ENCODE assay signal across 8 cellular contexts in genomic region chrX:148501121-148502066, GRCh38. TPM values are rescaled to one million over a fixed set of nuclear protein-coding genes. Genes with fewer than 3 reads are reported as not detected.
DNase-seq lines count a peak whose midpoint lies in the region; ATAC-seq and TF ChIP-seq lines count a peak whose summit lies in the region.

No MANE protein-coding gene starts in this region.

- peak overlapping the region; percentile 43; the same call in 1 of the 2 replicates for H3K4me3 ChIP-seq in AG04450 (ENCODE audit: low read depth, low read length)
- no peak overlapping the region for H3K4me3 ChIP-seq in epithelial cell of esophagus (ENCODE audit: low read length)
- H3K4me3 ChIP-seq in neutrophil (ENCODE audit: low read depth in 1 of 2, low read length in 1 of 2) = peak overlapping the region; percentile 66 to 68

- H3K27ac ChIP-seq in AG04450 (ENCODE audit: low read depth, low read length) (no peak overlapping the region), neutrophil (peak overlapping the region; percentile 74)

- ATAC-seq in GM21619 (IDR thresholded peaks at IDR 0.05; ENCODE audit: unreplicated experiment) (peak; percentile 30), T-helper 17 cell (peak; percentile 14), GM18861 (IDR thresholded peaks at IDR 0.05; ENCODE audit: unreplicated experiment) (no peak), HG03378 (IDR thresholded peaks at IDR 0.05; ENCODE audit: unreplicated experiment) (no peak)

- H3K36me3 Mint-ChIP-seq in T-helper 17 cell (ENCODE audit: low read depth) = no peaks in the 10 kb centered on the region

- no peaks in the 10 kb centered on the region for H3K4me1 Mint-ChIP-seq in T-helper 17 cell

- peaks cover 23 to 29% of the 10 kb centered on the region in 2 experiments for H3K4me1 ChIP-seq in neutrophil (ENCODE audit: control insufficient read depth in 1 of 2, insufficient read depth in 1 of 2, low read depth in 1 of 2, low read length in 1 of 2)

- POLR2A ChIA-PET in AG04450 (lab: Yijun Ruan, JAX) = no interaction called here

- H3K27me3 ChIP-seq in AG04450 (ENCODE audit: control insufficient read depth, insufficient read depth, low read length) (peaks cover 16% of the 10 kb centered on the region), neutrophil (no peaks in the 10 kb centered on the region)

- TF ChIP-seq CTCF in AG04450 (IDR thresholded peaks at IDR 0.05; ENCODE audit: low read depth, low read length) (no peak), epithelial cell of esophagus (IDR thresholded peaks at IDR 0.05; ENCODE audit: insufficient read depth, low read depth, low read length, missing control alignments) (no peak), neutrophil (IDR thresholded peaks at IDR 0.05) (no peak)

- no peak overlapping the region for H3K27ac Mint-ChIP-seq in T-helper 17 cell

- CTCF ChIA-PET in AG04450 (lab: Charles Lee) = no interaction called here

- no peaks in the 10 kb centered on the region for H3K36me3 ChIP-seq in neutrophil

- H3K4me3 Mint-ChIP-seq in T-helper 17 cell = peak overlapping the region; percentile 84

- H3K27me3 Mint-ChIP-seq in T-helper 17 cell = no peaks in the 10 kb centered on the region

- no peaks in the 10 kb centered on the region for H3K9me3 ChIP-seq in AG04450 (ENCODE audit: control insufficient read depth, insufficient read depth, low read length)
- no peaks in the 10 kb centered on the region for H3K9me3 ChIP-seq in T-helper 17 cell (ENCODE audit: control insufficient read depth, low read length, poor library complexity, severe bottlenecking)
- H3K9me3 ChIP-seq in neutrophil = no peaks in the 10 kb centered on the region

- no peak for DNase-seq in AG04450 (ENCODE audit: low read depth, low spot score)
- DNase-seq in T-helper 17 cell = no peak
- DNase-seq in epithelial cell of esophagus (ENCODE audit: low read depth) = peak; percentile 0
- no peak for DNase-seq in midbrain (lab: John Stamatoyannopoulos, UW)

RNA-seq across cellular contexts. Expression of gene AFF2, which starts 1.0 kb away (rescaled TPM):
- 0.01 and 0.04 TPM in 2 replicates for polyA plus RNA-seq in AG04450 (2011; rRNA removed)
- polyA minus RNA-seq in AG04450 (2011; rRNA and poly(A)+ RNA removed) = 0.04 and 0.46 TPM in 2 replicates
- under 1 TPM; 0.31 to 0.90 TPM for total RNA-seq in T-helper 17 cell

Comparison
In these comparisons a context has a peak if more than half of its experiments do, and no peak if none do; other contexts are left out.
1. ATAC-seq: peak in GM21619 (single experiment) and T-helper 17 cell (single experiment); none in GM18861 (single experiment) and HG03378 (single experiment).